1 cellular context compared by ENCODE assay signal in genomic region chr16:3259097-3259496, GRCh38.
A peak's percentile ranks its signal among the peaks of the same experiment; 100 is the strongest.
TF ChIP-seq lines count a peak whose summit lies in the region.

No MANE protein-coding gene starts in this region.

TF ChIP-seq in HepG2, 621 proteins besides CTCF, POLR2A, EP300 and RAD21 (continued from another document):
- TF ChIP-seq STAT6 (CRISPR knock-in tag; IDR thresholded peaks at IDR 0.05; ENCODE audit: borderline replicate concordance) (no peak), THRA (CRISPR knock-in tag; IDR thresholded peaks at IDR 0.05; ENCODE audit: borderline replicate concordance) (no peak), ZEB1 (IDR thresholded peaks at IDR 0.05; ENCODE audit: insufficient replicate concordance, low read depth) (no peak), PPARG (CRISPR knock-in tag; conservative IDR thresholded peaks at IDR 0.05) (no peak), ZNF7 (CRISPR knock-in tag; IDR thresholded peaks at IDR 0.05) (peak; percentile 31; the same call in 1 of the 2 replicates), MAFF (IDR thresholded peaks at IDR 0.05; ENCODE audit: low read depth, low read length) (no peak), HNF4G (IDR thresholded peaks at IDR 0.05; ENCODE audit: borderline replicate concordance, low read depth, low read length) (peak; percentile 39; the same call in 1 of the 2 replicates), HNF4G (CRISPR knock-in tag; IDR thresholded peaks at IDR 0.05; ENCODE audit: borderline replicate concordance, low read depth) (no peak), GLMP (CRISPR knock-in tag; IDR thresholded peaks at IDR 0.05; ENCODE audit: borderline replicate concordance) (no peak), ETV6 (CRISPR knock-in tag; conservative IDR thresholded peaks at IDR 0.05) (no peak), ZBTB44 (CRISPR knock-in tag; IDR thresholded peaks at IDR 0.05) (no peak), MXI1 (IDR thresholded peaks at IDR 0.05; ENCODE audit: borderline replicate concordance, low read depth, low read length) (no peak), MYC (CRISPR knock-in tag; IDR thresholded peaks at IDR 0.05; ENCODE audit: borderline replicate concordance) (no peak), TRIM22 (IDR thresholded peaks at IDR 0.05) (no peak), ZNF878 (CRISPR knock-in tag; IDR thresholded peaks at IDR 0.05) (no peak), HMG20B (CRISPR knock-in tag; conservative IDR thresholded peaks at IDR 0.05) (no peak), RBM39 (IDR thresholded peaks at IDR 0.05; ENCODE audit: low read depth, low read length, poor library complexity, severe bottlenecking) (no peak), TBL1XR1 (IDR thresholded peaks at IDR 0.05; ENCODE audit: borderline replicate concordance, low read length, partially characterized antibody) (no peak), ZNF263 (CRISPR knock-in tag; IDR thresholded peaks at IDR 0.05) (no peak), TEAD2 (CRISPR knock-in tag; IDR thresholded peaks at IDR 0.05) (no peak), GATAD2A (CRISPR knock-in tag; IDR thresholded peaks at IDR 0.05) (peak; percentile 42; the same call in 1 of the 2 replicates), NFKB2 (CRISPR knock-in tag; IDR thresholded peaks at IDR 0.05; ENCODE audit: borderline replicate concordance) (no peak), ZNF501 (CRISPR knock-in tag; IDR thresholded peaks at IDR 0.05) (no peak), NCOA2 (CRISPR knock-in tag; IDR thresholded peaks at IDR 0.05) (no peak), PAXIP1 (CRISPR knock-in tag; conservative IDR thresholded peaks at IDR 0.05) (no peak), ARID4A (CRISPR knock-in tag; IDR thresholded peaks at IDR 0.05; ENCODE audit: borderline replicate concordance) (peak; percentile 49; the same call in 1 of the 2 replicates), ELF4 (CRISPR knock-in tag; IDR thresholded peaks at IDR 0.05; ENCODE audit: borderline replicate concordance) (no peak)
TF ChIP-seq in HepG2: peak in this region for 23.
